Comparison of ENCODE assay signal across 1 cellular context in genomic region chr1:159959451-159959850, GRCh38.
TF ChIP-seq lines count a peak whose summit lies in the region.

No MANE protein-coding gene starts in this region.

TF ChIP-seq in GM23338, 12 proteins besides CTCF, POLR2A, EP300 and RAD21:
- TF ChIP-seq ZNF462 (CRISPR knock-in tag; IDR thresholded peaks at IDR 0.05) = no peak
- no peak for TF ChIP-seq NANOG (IDR thresholded peaks at IDR 0.05; ENCODE audit: borderline replicate concordance)
- TF ChIP-seq EZH2 (IDR thresholded peaks at IDR 0.05; ENCODE audit: low read depth, unreplicated experiment) = no peak
- no peak for TF ChIP-seq CREB1 (CRISPR knock-in tag; IDR thresholded peaks at IDR 0.05; ENCODE audit: low read depth)
- no peak for TF ChIP-seq ZNF114 (CRISPR knock-in tag; IDR thresholded peaks at IDR 0.05)
- no peak for TF ChIP-seq ZNF331 (CRISPR knock-in tag; IDR thresholded peaks at IDR 0.05; ENCODE audit: low read depth)
- no peak for TF ChIP-seq ETS1 (IDR thresholded peaks at IDR 0.05)
- TF ChIP-seq STAT1 (IDR thresholded peaks at IDR 0.05; ENCODE audit: unreplicated experiment) = no peak
- no peak for TF ChIP-seq POLR2AphosphoS5 (IDR thresholded peaks at IDR 0.05; ENCODE audit: low read depth)
- no peak for TF ChIP-seq EZH2phosphoT487 (IDR thresholded peaks at IDR 0.05; ENCODE audit: unreplicated experiment)
- no peak for TF ChIP-seq JUNB (IDR thresholded peaks at IDR 0.05; ENCODE audit: unreplicated experiment)
- no peak for TF ChIP-seq REST (IDR thresholded peaks at IDR 0.05; ENCODE audit: unreplicated experiment)
